ENCODE assay signal across 1 cellular context in the genomic region with DNA sequence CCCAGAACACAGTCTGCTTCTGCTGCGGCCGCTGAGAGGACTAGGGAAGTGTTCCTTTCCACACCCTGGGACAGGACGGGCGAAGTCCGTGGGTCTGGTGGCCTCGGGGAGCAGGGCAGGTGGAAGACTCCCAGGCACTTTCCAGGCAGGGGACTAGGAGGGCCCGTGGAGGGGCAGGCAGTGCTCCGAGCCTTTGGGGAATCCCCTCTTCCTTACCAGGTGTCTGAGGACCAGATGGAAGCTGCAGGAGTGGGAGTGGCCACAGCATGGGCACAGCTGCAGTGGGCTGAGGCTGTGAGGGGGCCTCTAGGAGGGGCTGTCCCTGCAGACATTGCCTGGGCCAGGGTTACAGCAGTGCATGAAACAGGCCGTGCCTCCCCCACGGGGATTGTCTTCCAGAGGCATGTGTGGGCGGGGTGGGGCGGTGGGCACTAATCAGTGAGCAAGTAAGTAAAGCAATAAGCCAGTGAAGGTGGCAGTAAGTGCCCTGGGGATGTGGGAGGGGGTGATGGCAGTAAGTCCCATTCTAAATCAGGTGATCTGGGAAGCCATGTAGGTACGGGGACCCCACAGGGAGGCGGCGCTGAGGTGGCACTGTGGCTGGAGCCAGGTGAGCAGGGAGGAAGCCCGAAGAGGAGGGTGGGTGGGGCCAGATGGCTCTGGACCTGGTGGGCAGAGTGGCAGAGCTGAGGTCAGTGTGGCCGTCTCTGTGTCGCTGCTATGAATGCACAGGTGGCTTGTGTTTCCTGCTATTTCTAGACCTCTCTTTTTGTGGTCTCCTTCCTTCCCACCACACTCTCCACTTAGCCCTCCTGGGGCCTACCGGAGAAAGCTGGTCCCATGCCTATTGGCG.
TF ChIP-seq lines count a peak whose summit lies in the region.

No MANE protein-coding gene starts in this region.

TF ChIP-seq in GM23338, 12 proteins besides CTCF, POLR2A, EP300 and RAD21 (continued from another document):
- TF ChIP-seq, protein P1, sequence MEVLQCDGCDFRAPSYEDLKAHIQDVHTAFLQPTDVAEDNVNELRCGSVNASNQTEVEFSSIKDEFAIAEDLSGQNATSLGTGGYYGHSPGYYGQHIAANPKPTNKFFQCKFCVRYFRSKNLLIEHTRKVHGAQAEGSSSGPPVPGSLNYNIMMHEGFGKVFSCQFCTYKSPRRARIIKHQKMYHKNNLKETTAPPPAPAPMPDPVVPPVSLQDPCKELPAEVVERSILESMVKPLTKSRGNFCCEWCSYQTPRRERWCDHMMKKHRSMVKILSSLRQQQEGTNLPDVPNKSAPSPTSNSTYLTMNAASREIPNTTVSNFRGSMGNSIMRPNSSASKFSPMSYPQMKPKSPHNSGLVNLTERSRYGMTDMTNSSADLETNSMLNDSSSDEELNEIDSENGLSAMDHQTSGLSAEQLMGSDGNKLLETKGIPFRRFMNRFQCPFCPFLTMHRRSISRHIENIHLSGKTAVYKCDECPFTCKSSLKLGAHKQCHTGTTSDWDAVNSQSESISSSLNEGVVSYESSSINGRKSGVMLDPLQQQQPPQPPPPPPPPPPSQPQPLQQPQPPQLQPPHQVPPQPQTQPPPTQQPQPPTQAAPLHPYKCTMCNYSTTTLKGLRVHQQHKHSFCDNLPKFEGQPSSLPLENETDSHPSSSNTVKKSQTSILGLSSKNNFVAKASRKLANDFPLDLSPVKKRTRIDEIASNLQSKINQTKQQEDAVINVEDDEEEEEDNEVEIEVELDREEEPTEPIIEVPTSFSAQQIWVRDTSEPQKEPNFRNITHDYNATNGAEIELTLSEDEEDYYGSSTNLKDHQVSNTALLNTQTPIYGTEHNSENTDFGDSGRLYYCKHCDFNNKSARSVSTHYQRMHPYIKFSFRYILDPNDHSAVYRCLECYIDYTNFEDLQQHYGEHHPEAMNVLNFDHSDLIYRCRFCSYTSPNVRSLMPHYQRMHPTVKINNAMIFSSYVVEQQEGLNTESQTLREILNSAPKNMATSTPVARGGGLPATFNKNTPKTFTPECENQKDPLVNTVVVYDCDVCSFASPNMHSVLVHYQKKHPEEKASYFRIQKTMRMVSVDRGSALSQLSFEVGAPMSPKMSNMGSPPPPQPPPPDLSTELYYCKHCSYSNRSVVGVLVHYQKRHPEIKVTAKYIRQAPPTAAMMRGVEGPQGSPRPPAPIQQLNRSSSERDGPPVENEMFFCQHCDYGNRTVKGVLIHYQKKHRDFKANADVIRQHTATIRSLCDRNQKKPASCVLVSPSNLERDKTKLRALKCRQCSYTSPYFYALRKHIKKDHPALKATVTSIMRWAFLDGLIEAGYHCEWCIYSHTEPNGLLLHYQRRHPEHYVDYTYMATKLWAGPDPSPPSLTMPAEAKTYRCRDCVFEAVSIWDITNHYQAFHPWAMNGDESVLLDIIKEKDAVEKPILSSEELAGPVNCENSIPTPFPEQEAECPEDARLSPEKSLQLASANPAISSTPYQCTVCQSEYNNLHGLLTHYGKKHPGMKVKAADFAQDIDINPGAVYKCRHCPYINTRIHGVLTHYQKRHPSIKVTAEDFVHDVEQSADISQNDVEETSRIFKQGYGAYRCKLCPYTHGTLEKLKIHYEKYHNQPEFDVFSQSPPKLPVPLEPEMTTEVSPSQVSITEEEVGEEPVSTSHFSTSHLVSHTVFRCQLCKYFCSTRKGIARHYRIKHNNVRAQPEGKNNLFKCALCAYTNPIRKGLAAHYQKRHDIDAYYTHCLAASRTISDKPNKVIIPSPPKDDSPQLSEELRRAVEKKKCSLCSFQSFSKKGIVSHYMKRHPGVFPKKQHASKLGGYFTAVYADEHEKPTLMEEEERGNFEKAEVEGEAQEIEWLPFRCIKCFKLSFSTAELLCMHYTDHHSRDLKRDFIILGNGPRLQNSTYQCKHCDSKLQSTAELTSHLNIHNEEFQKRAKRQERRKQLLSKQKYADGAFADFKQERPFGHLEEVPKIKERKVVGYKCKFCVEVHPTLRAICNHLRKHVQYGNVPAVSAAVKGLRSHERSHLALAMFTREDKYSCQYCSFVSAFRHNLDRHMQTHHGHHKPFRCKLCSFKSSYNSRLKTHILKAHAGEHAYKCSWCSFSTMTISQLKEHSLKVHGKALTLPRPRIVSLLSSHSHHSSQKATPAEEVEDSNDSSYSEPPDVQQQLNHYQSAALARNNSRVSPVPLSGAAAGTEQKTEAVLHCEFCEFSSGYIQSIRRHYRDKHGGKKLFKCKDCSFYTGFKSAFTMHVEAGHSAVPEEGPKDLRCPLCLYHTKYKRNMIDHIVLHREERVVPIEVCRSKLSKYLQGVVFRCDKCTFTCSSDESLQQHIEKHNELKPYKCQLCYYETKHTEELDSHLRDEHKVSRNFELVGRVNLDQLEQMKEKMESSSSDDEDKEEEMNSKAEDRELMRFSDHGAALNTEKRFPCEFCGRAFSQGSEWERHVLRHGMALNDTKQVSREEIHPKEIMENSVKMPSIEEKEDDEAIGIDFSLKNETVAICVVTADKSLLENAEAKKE (CRISPR knock-in tag; IDR thresholded peaks at IDR 0.05), result no peak
- TF ChIP-seq EZH2phosphoT487 (IDR thresholded peaks at IDR 0.05; ENCODE audit: unreplicated experiment), result no peak
- TF ChIP-seq POLR2AphosphoS5 (IDR thresholded peaks at IDR 0.05; ENCODE audit: low read depth), result no peak
- no peak for TF ChIP-seq ZNF331 (CRISPR knock-in tag; IDR thresholded peaks at IDR 0.05; ENCODE audit: low read depth)
- TF ChIP-seq EZH2 (IDR thresholded peaks at IDR 0.05; ENCODE audit: low read depth, unreplicated experiment), result no peak
- TF ChIP-seq, protein P2, sequence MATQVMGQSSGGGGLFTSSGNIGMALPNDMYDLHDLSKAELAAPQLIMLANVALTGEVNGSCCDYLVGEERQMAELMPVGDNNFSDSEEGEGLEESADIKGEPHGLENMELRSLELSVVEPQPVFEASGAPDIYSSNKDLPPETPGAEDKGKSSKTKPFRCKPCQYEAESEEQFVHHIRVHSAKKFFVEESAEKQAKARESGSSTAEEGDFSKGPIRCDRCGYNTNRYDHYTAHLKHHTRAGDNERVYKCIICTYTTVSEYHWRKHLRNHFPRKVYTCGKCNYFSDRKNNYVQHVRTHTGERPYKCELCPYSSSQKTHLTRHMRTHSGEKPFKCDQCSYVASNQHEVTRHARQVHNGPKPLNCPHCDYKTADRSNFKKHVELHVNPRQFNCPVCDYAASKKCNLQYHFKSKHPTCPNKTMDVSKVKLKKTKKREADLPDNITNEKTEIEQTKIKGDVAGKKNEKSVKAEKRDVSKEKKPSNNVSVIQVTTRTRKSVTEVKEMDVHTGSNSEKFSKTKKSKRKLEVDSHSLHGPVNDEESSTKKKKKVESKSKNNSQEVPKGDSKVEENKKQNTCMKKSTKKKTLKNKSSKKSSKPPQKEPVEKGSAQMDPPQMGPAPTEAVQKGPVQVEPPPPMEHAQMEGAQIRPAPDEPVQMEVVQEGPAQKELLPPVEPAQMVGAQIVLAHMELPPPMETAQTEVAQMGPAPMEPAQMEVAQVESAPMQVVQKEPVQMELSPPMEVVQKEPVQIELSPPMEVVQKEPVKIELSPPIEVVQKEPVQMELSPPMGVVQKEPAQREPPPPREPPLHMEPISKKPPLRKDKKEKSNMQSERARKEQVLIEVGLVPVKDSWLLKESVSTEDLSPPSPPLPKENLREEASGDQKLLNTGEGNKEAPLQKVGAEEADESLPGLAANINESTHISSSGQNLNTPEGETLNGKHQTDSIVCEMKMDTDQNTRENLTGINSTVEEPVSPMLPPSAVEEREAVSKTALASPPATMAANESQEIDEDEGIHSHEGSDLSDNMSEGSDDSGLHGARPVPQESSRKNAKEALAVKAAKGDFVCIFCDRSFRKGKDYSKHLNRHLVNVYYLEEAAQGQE (IDR thresholded peaks at IDR 0.05; ENCODE audit: unreplicated experiment), result no peak
- TF ChIP-seq, protein P3, sequence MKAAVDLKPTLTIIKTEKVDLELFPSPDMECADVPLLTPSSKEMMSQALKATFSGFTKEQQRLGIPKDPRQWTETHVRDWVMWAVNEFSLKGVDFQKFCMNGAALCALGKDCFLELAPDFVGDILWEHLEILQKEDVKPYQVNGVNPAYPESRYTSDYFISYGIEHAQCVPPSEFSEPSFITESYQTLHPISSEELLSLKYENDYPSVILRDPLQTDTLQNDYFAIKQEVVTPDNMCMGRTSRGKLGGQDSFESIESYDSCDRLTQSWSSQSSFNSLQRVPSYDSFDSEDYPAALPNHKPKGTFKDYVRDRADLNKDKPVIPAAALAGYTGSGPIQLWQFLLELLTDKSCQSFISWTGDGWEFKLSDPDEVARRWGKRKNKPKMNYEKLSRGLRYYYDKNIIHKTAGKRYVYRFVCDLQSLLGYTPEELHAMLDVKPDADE (IDR thresholded peaks at IDR 0.05), result no peak
- TF ChIP-seq CREB1 (CRISPR knock-in tag; IDR thresholded peaks at IDR 0.05; ENCODE audit: low read depth), result no peak
- TF ChIP-seq STAT1 (IDR thresholded peaks at IDR 0.05; ENCODE audit: unreplicated experiment), result no peak
